In genomic region chr5:16628376-16628775, GRCh38 we compare ENCODE assay signal across 22 cellular contexts. TPM values are rescaled to one million over a fixed set of nuclear protein-coding genes. Genes with fewer than 3 reads are reported as not detected.
A peak's percentile ranks its signal among the peaks of the same experiment; 100 is the strongest.
DNase-seq lines count a peak whose midpoint lies in the region; ATAC-seq, FAIRE-seq and TF ChIP-seq lines count a peak whose summit lies in the region.
"Had no signal": no experiment of that assay in that cellular context is flagged by ENCODE, and none has a peak within 500 bp of the region (broad histone marks: within the 10 kb centered on the region; RNA-seq: fewer than 3 reads in every experiment).

No MANE protein-coding gene starts in this region.

- H3K23me2 ChIP-seq in H1 (ENCODE audit: low read depth, low read length): peaks cover 5% of the 10 kb centered on the region; the same call in 1 of the 2 replicates

- H2BK20ac ChIP-seq in H1 (ENCODE audit: low read length): no peak overlapping the region

- H3K18ac ChIP-seq in H1 (ENCODE audit: extremely low read depth, low read length): no peak overlapping the region

- H3K4me1 Mint-ChIP-seq in stimulated activated naive CD8-positive, alpha-beta T cell treated with anti-CD3 and anti-CD28 coated beads, Interleukin-15, Interleukin-2, amounts not matched to agents 100 ng/mL and 50 ng/mL, for 24 hours (ENCODE audit: low read depth): peaks cover 58% of the 10 kb centered on the region
- peaks cover 63% of the 10 kb centered on the region for H3K4me1 Mint-ChIP-seq in stimulated activated naive CD8-positive, alpha-beta T cell treated with anti-CD3 and anti-CD28 coated beads, Interleukin-15, amount 100 ng/mL, for 72 hours
- peaks cover 18% of the 10 kb centered on the region for H3K4me1 Mint-ChIP-seq in stimulated activated memory B cell treated with anti-CD40 and anti-IgM and Interleukin-4, amounts not matched to agents 10 μg/mL and 1 μg/mL and 100 μg/mL, for 72 hours
- H3K4me1 Mint-ChIP-seq: mesothelial cell of epicardium, neural progenitor cell had no signal

- no peak overlapping the region for H2BK120ac ChIP-seq in H1 (replicated peaks; ENCODE audit: low read depth, low read length)

- H3K36me3 Mint-ChIP-seq in stimulated activated naive CD8-positive, alpha-beta T cell treated with anti-CD3 and anti-CD28 coated beads, Interleukin-15, Interleukin-2, amounts not matched to agents 100 ng/mL and 50 ng/mL, for 24 hours (ENCODE audit: low read depth): no peaks in the 10 kb centered on the region
- no peaks in the 10 kb centered on the region for H3K36me3 Mint-ChIP-seq in stimulated activated memory B cell treated with anti-CD40 and anti-IgM and Interleukin-4, amounts not matched to agents 10 μg/mL and 1 μg/mL and 100 μg/mL, for 72 hours
- H3K36me3 Mint-ChIP-seq: mesothelial cell of epicardium, neural progenitor cell had no signal

- no peak for DNase-seq in stimulated activated naive CD8-positive, alpha-beta T cell treated with anti-CD3 and anti-CD28 coated beads, Interleukin-15, amount 100 ng/mL, for 72 hours
- DNase-seq in NCI-H2171 treated with DMSO at 0.1 percent for 48 hours (lab: John Stamatoyannopoulos, UW) (peak; percentile 95), H1 (ENCODE audit: low read depth in 1 of 2, low spot score in 2 of 2) (no peak), vagina (ENCODE audit: extremely low spot score in 2 of 2) (no peak), HPDE6-E6E7 (ENCODE audit: extremely low spot score) (no peak)
- DNase-seq: COR-L47, KG1, left cardiac atrium, NCI-H2081 treated with DMSO at 0.1 percent for 48 hours, NCI-H510A treated with DMSO at 0.1 percent for 48 hours, OCI-M1, SHP77 treated with DMSO at 0.1 percent for 48 hours, T-helper 17 cell had no signal

- no peak for ATAC-seq in stimulated activated naive CD8-positive, alpha-beta T cell treated with anti-CD3 and anti-CD28 coated beads, Interleukin-15, amount 100 ng/mL, for 72 hours
- no peak for ATAC-seq in HG03095 (IDR thresholded peaks at IDR 0.05; ENCODE audit: unreplicated experiment)
- ATAC-seq in stimulated activated memory B cell treated with anti-CD40 and anti-IgM and Interleukin-4, amounts not matched to agents 10 μg/mL and 1 μg/mL and 100 μg/mL, for 72 hours: no peak
- ATAC-seq: gastroesophageal sphincter had no signal

- H3K4me3 Mint-ChIP-seq in stimulated activated naive CD8-positive, alpha-beta T cell treated with anti-CD3 and anti-CD28 coated beads, Interleukin-15, Interleukin-2, amounts not matched to agents 100 ng/mL and 50 ng/mL, for 24 hours: no peak overlapping the region
- no peak overlapping the region for H3K4me3 Mint-ChIP-seq in stimulated activated naive CD8-positive, alpha-beta T cell treated with anti-CD3 and anti-CD28 coated beads, Interleukin-15, amount 100 ng/mL, for 72 hours
- no peak overlapping the region for H3K4me3 Mint-ChIP-seq in stimulated activated memory B cell treated with anti-CD40 and anti-IgM and Interleukin-4, amounts not matched to agents 10 μg/mL and 1 μg/mL and 100 μg/mL, for 72 hours
- H3K4me3 Mint-ChIP-seq: mesothelial cell of epicardium, neural progenitor cell had no signal

- peak overlapping the region; percentile 29 for H3K27ac Mint-ChIP-seq in stimulated activated naive CD8-positive, alpha-beta T cell treated with anti-CD3 and anti-CD28 coated beads, Interleukin-15, Interleukin-2, amounts not matched to agents 100 ng/mL and 50 ng/mL, for 24 hours
- H3K27ac Mint-ChIP-seq in stimulated activated naive CD8-positive, alpha-beta T cell treated with anti-CD3 and anti-CD28 coated beads, Interleukin-15, amount 100 ng/mL, for 72 hours: no peak overlapping the region
- H3K27ac Mint-ChIP-seq in stimulated activated memory B cell treated with anti-CD40 and anti-IgM and Interleukin-4, amounts not matched to agents 10 μg/mL and 1 μg/mL and 100 μg/mL, for 72 hours: no peak overlapping the region
- H3K27ac Mint-ChIP-seq: mesothelial cell of epicardium had no signal

- CTCF ChIA-PET in H1 (lab: Charles Lee; ENCODE audit: partially characterized antibody): interaction anchor here (0.7 kb wide), 2 partner anchors 137 to 1029 kb away, joined by 3 read pairs; no protein-coding TSS in a partner anchor

- no peak for TF ChIP-seq CTCF in H1 (IDR thresholded peaks at IDR 0.05; ENCODE audit: control extremely low read depth in 1 of 3, insufficient read depth in 1 of 3, low read depth in 1 of 3, low read length in 3 of 3)
- no peak for TF ChIP-seq CTCF in vagina (IDR thresholded peaks at IDR 0.05)

- H3K4ac ChIP-seq in H1 (replicated peaks; ENCODE audit: insufficient read length, low read depth, low read length): no peak overlapping the region

- H3K14ac ChIP-seq in H1 (ENCODE audit: insufficient read length): no peak overlapping the region

- H3K4me2 ChIP-seq in H1 (ENCODE audit: insufficient read depth in 1 of 2, low read depth in 2 of 2, low read length in 2 of 2): no peak overlapping the region
- H3K4me2 ChIP-seq: neural progenitor cell had no signal

- no peaks in the 10 kb centered on the region for H4K20me1 ChIP-seq in H1 (replicated peaks in 1 of 2; ENCODE audit: control insufficient read depth in 1 of 2, insufficient read depth in 2 of 2, low read length in 2 of 2)

- POLR2A ChIA-PET in H1 (lab: Charles Lee; ENCODE audit: partially characterized antibody): no interaction called here

- no peak overlapping the region for H4K5ac ChIP-seq in H1 (ENCODE audit: insufficient read length, low read depth, low read length)

- H4K91ac ChIP-seq in H1 (replicated peaks; ENCODE audit: insufficient read length, low read length): no peak overlapping the region

- no peaks in the 10 kb centered on the region for H3K27me3 ChIP-seq in H1 (replicated peaks in 1 of 4; ENCODE audit: control insufficient read depth in 3 of 4, extremely low read depth in 1 of 4, insufficient read depth in 3 of 4, low read length in 3 of 4)
- H3K27me3 ChIP-seq in vagina: no peaks in the 10 kb centered on the region
- H3K27me3 ChIP-seq: gastroesophageal sphincter, neural progenitor cell, tibial nerve had no signal

- H3K9ac ChIP-seq in H1 (replicated peaks in 1 of 4; ENCODE audit: extremely low read depth in 1 of 4, low read depth in 3 of 4, low read length in 3 of 4): no peak overlapping the region
- H3K9ac ChIP-seq: neural progenitor cell had no signal

- no peak overlapping the region for H2AFZ ChIP-seq in H1 (ENCODE audit: low read length)
- H2AFZ ChIP-seq: neural progenitor cell had no signal

- peaks cover 0 to 3% (median 1%) of the 10 kb centered on the region in 4 experiments; a peak in 2 of 7 replicates for H3K4me1 ChIP-seq in H1 (replicated peaks in 1 of 4; ENCODE audit: control insufficient read depth in 3 of 4, insufficient read depth in 4 of 4, low read length in 3 of 4)
- peaks cover 27% of the 10 kb centered on the region for H3K4me1 ChIP-seq in vagina
- H3K4me1 ChIP-seq: gastroesophageal sphincter, neural progenitor cell had no signal

- H2AK5ac ChIP-seq in H1 (ENCODE audit: low read depth, low read length): 0 out of 2 replicates have a peak overlapping the region, but pooled peaks have one; percentile 65

- no peak for TF ChIP-seq RAD21 in H1 (IDR thresholded peaks at IDR 0.05 in 1 of 2, conservative IDR thresholded peaks at IDR 0.05 in 1 of 2; ENCODE audit: low read depth in 2 of 2, low read length in 2 of 2)

- no peak for TF ChIP-seq EP300 in H1 (IDR thresholded peaks at IDR 0.05; ENCODE audit: borderline replicate concordance in 1 of 2, low read depth in 2 of 2, low read length in 2 of 2)

- intact Hi-C loops in vagina (cut with DNase I): no loop called here

- no peaks in the 10 kb centered on the region for H3K36me3 ChIP-seq in H1 (ENCODE audit: control insufficient read depth in 2 of 4, insufficient read depth in 4 of 4, low read length in 3 of 4)
- no peaks in the 10 kb centered on the region for H3K36me3 ChIP-seq in vagina
- H3K36me3 ChIP-seq: gastroesophageal sphincter, neural progenitor cell, tibial nerve had no signal

- TF ChIP-seq POLR2A in H1 (IDR thresholded peaks at IDR 0.05; ENCODE audit: control extremely low read depth in 1 of 2, low read depth in 2 of 2, low read length in 2 of 2) (no peak), vagina (IDR thresholded peaks at IDR 0.05) (no peak)

- no peak for FAIRE-seq in H1 (lab: Jason Lieb, UNC)
- FAIRE-seq: GM18507 had no signal

- no peak overlapping the region for H2BK12ac ChIP-seq in H1 (ENCODE audit: low read depth, low read length)

- no peaks in the 10 kb centered on the region for H3K79me2 ChIP-seq in H1 (ENCODE audit: control insufficient read depth in 1 of 2, insufficient read depth in 2 of 2, low read length in 2 of 2)

- H3K27ac ChIP-seq in H1 (ENCODE audit: low read depth, low read length) (no peak overlapping the region), vagina (peak overlapping the region; percentile 11)
- H3K27ac ChIP-seq: gastroesophageal sphincter, neural progenitor cell had no signal

- no peaks in the 10 kb centered on the region for H3K9me3 ChIP-seq in H1 (ENCODE audit: insufficient read depth in 2 of 2, low read depth in 1 of 2, low read length in 1 of 2)
- H3K9me3 ChIP-seq in vagina: no peaks in the 10 kb centered on the region
- H3K9me3 ChIP-seq: gastroesophageal sphincter, tibial nerve had no signal

- no peak overlapping the region for H2BK15ac ChIP-seq in H1 (ENCODE audit: low read length)

- H2BK5ac ChIP-seq in H1 (ENCODE audit: low read depth, low read length): no peak overlapping the region

- H3K56ac ChIP-seq in H1 (replicated peaks; ENCODE audit: insufficient read length, low read depth, low read length): no peak overlapping the region

- no peaks in the 10 kb centered on the region for H3K27me3 Mint-ChIP-seq in stimulated activated naive CD8-positive, alpha-beta T cell treated with anti-CD3 and anti-CD28 coated beads, Interleukin-15, Interleukin-2, amounts not matched to agents 100 ng/mL and 50 ng/mL, for 24 hours
- no peaks in the 10 kb centered on the region for H3K27me3 Mint-ChIP-seq in stimulated activated naive CD8-positive, alpha-beta T cell treated with anti-CD3 and anti-CD28 coated beads, Interleukin-15, amount 100 ng/mL, for 72 hours
- no peaks in the 10 kb centered on the region for H3K27me3 Mint-ChIP-seq in stimulated activated memory B cell treated with anti-CD40 and anti-IgM and Interleukin-4, amounts not matched to agents 10 μg/mL and 1 μg/mL and 100 μg/mL, for 72 hours
- H3K27me3 Mint-ChIP-seq: T-helper 17 cell had no signal

- no peak overlapping the region for H3K23ac ChIP-seq in H1 (ENCODE audit: insufficient read length)

- H3K4me3 ChIP-seq in H1 (ENCODE audit: extremely low read depth in 1 of 4, insufficient read depth in 2 of 4, low read depth in 3 of 4, low read length in 4 of 4) (no peak overlapping the region), vagina (no peak overlapping the region)
- H3K4me3 ChIP-seq: gastroesophageal sphincter, neural progenitor cell, tibial nerve had no signal

- no peaks in the 10 kb centered on the region for H3K79me1 ChIP-seq in H1 (ENCODE audit: low read depth, low read length)

- H4K8ac ChIP-seq in H1 (ENCODE audit: extremely low read depth, insufficient read depth, low read length): no peak overlapping the region

- WGBS in H1 (ENCODE audit: extremely low coverage in 1 of 2, insufficient coverage in 1 of 2, insufficient read length in 1 of 2, insufficient replicate concordance in 2 of 2, low coverage in 1 of 2, low lambda C conversion rate in 2 of 2, missing lambda C conversion rate in 1 of 2), 2 experiments: 90% methylated on average over 3 of the region's 3 CpGs; no CpG with 5 or more reads in 1 of the 2 experiments

- no peaks in the 10 kb centered on the region for H3K9me3 Mint-ChIP-seq in stimulated activated naive CD8-positive, alpha-beta T cell treated with anti-CD3 and anti-CD28 coated beads, Interleukin-15, Interleukin-2, amounts not matched to agents 100 ng/mL and 50 ng/mL, for 24 hours
- peaks cover 0 to 7% of the 10 kb centered on the region in 2 donors for H3K9me3 Mint-ChIP-seq in stimulated activated naive CD8-positive, alpha-beta T cell treated with anti-CD3 and anti-CD28 coated beads, Interleukin-15, amount 100 ng/mL, for 72 hours
- no peaks in the 10 kb centered on the region for H3K9me3 Mint-ChIP-seq in stimulated activated memory B cell treated with anti-CD40 and anti-IgM and Interleukin-4, amounts not matched to agents 10 μg/mL and 1 μg/mL and 100 μg/mL, for 72 hours
- H3K9me3 Mint-ChIP-seq: activated T-helper 1 cell treated with anti-CD3 and anti-CD28 coated beads, Interleukin-12 subunit alpha, Interleukin-12 subunit beta, Interleukin-2, Interleukin-4 antibody, amounts not matched to agents 30 ng/mL and 10 ng/mL and 1 ng/mL, durations not matched to agents 14 hours and 24 hours and 36 hours; mesothelial cell of epicardium had no signal

RNA-seq across cellular contexts. Expression of gene RETREG1, which starts 11.6 kb away (rescaled TPM):
- 1.9 TPM in 2 replicates for total RNA-seq in H1 (2021; fragmentation: NEBNext Ultra II Directional; extraction: Animal tissue kit (Norgen Biotek cat#: 25700))
- polyA plus RNA-seq in H1 (2011; rRNA removed): 0.62 and 1.2 TPM in 2 replicates
- polyA plus RNA-seq in H1 (2011; cell fraction: cytosol; rRNA removed): 1.4 TPM
- polyA plus RNA-seq in H1 (2011; cell fraction: nucleus; rRNA removed): 0.98 TPM
- 1.0 to 1.7 TPM (median 1.2 TPM) in 4 replicates for polyA plus RNA-seq in H1 (2012, experiment 1 of 2)
- polyA plus RNA-seq in H1 (2012, experiment 2 of 2): 0.09 TPM
- polyA plus RNA-seq in H1 (2013, experiment 1 of 2): 5.1 TPM
- polyA plus RNA-seq in H1 (2013, experiment 2 of 2): 5.5 TPM
- 1.7 and 2.8 TPM in 2 replicates for polyA minus RNA-seq in H1 (2011; rRNA and poly(A)+ RNA removed)
- 1.5 TPM for polyA minus RNA-seq in H1 (2011; cell fraction: cytosol; rRNA and poly(A)+ RNA removed)
- 6.9 TPM for polyA minus RNA-seq in H1 (2011; cell fraction: nucleus; rRNA and poly(A)+ RNA removed)
- 27.7 TPM for total RNA-seq in vagina
